10 cellular contexts compared by ENCODE assay signal in genomic region chr9:100222674-100223073, GRCh38.
DNase-seq lines count a peak whose midpoint lies in the region; ATAC-seq and TF ChIP-seq lines count a peak whose summit lies in the region.
"Had no signal": no experiment of that assay in that cellular context is flagged by ENCODE, and none has a peak within 500 bp of the region (broad histone marks: within the 10 kb centered on the region; RNA-seq: fewer than 3 reads in every experiment).

No MANE protein-coding gene starts in this region.

- H2BK20ac ChIP-seq in IMR-90 (ENCODE audit: low read depth, low read length) = no peak overlapping the region

- no CpG with 5 or more reads among the region's 2 CpGs for WGBS in IMR-90 (ENCODE audit: extremely low coverage in 2 of 2, insufficient read length in 1 of 2), 2 experiments
- WGBS in right lobe of liver (ENCODE audit: insufficient coverage, low coverage, low lambda C conversion rate, missing lambda C conversion rate) = 2% methylated on average over 2 of the region's 2 CpGs

- no peak overlapping the region for H4K5ac ChIP-seq in IMR-90 (ENCODE audit: low read depth, low read length)

- H2BK120ac ChIP-seq in IMR-90 (ENCODE audit: low read depth, low read length) = no peak overlapping the region

- no peak overlapping the region for H2AK9ac ChIP-seq in IMR-90 (replicated peaks; ENCODE audit: low read depth, low read length, poor library complexity)

- H3K23ac ChIP-seq in IMR-90 (ENCODE audit: low read depth, low read length) = no peak overlapping the region

- peak; percentile 53 for DNase-seq in IMR-90
- no peak for DNase-seq in ascending aorta (ENCODE audit: low spot score in 2 of 2)
- DNase-seq in right lobe of liver = no peak
- no peak for DNase-seq in sciatic nerve (ENCODE audit: low spot score)
- DNase-seq in NK-92 (lab: John Stamatoyannopoulos, UW; ENCODE audit: unreplicated experiment) = no peak

- H3K18ac ChIP-seq in IMR-90 (ENCODE audit: low read depth, low read length) = no peak overlapping the region

- no peak overlapping the region for H4K91ac ChIP-seq in IMR-90 (ENCODE audit: insufficient read depth, low read depth, low read length)

- no peaks in the 10 kb centered on the region; a peak in 1 of 4 replicates for H3K79me1 ChIP-seq in IMR-90 (ENCODE audit: low read depth in 1 of 2, low read length in 2 of 2)

- H3K36me3 ChIP-seq in IMR-90 (ENCODE audit: control insufficient read depth, insufficient read depth, low read length) (peaks cover 2% of the 10 kb centered on the region; the same call in 1 of the 2 replicates), ascending aorta (peaks cover 0 to 4% of the 10 kb centered on the region in 2 donors), right lobe of liver (peaks cover 0 to 6% (median 3%) of the 10 kb centered on the region in 4 donors)
- H3K36me3 ChIP-seq: vagina had no signal

- H3K9ac ChIP-seq in IMR-90 (ENCODE audit: low read depth, low read length) = no peak overlapping the region

- no TSS peak for BruUV-seq in IMR-90 (replicated peaks; lab: Mats Ljungman, UMichigan)

- H3K9me1 ChIP-seq in IMR-90 (ENCODE audit: insufficient read depth, low read length) = no peaks in the 10 kb centered on the region

- no peak overlapping the region for H4K8ac ChIP-seq in IMR-90 (ENCODE audit: low read depth in 2 of 2, low read length in 2 of 2)

- H3K4me3 ChIP-seq in IMR-90 (ENCODE audit: insufficient read depth, low read depth, low read length) = no peak overlapping the region
- no peak overlapping the region for H3K4me3 ChIP-seq in ascending aorta
- H3K4me3 ChIP-seq in right lobe of liver = no peak overlapping the region
- H3K4me3 ChIP-seq: vagina had no signal

- no peak overlapping the region for H3K4me2 ChIP-seq in IMR-90 (ENCODE audit: low read depth, low read length)

- TF ChIP-seq POLR2A in IMR-90 (IDR thresholded peaks at IDR 0.05; ENCODE audit: low read depth, low read length) (no peak), right lobe of liver (IDR thresholded peaks at IDR 0.05) (no peak)

- H2BK5ac ChIP-seq in IMR-90 (ENCODE audit: low read depth, low read length, poor library complexity, severe bottlenecking) = no peak overlapping the region

- no peak overlapping the region for H3K14ac ChIP-seq in IMR-90 (replicated peaks; ENCODE audit: low read depth, low read length)

- dilution Hi-C loops in IMR-90 (cut with HindIII; ENCODE audit: low sequenced_read_pairs, unreplicated experiment) = no loop called here

- H3K27me3 ChIP-seq in IMR-90 (ENCODE audit: control insufficient read depth, insufficient read depth, low read length) (no peaks in the 10 kb centered on the region), ascending aorta (no peaks in the 10 kb centered on the region), right lobe of liver (no peaks in the 10 kb centered on the region)
- H3K27me3 ChIP-seq: neutrophil, vagina had no signal

- H2AFZ ChIP-seq in IMR-90 (replicated peaks; ENCODE audit: low read length, poor library complexity) = no peak overlapping the region

- POLR2A ChIA-PET in IMR-90 (lab: Charles Lee; ENCODE audit: unreplicated experiment) = no interaction called here

- H3K4ac ChIP-seq in IMR-90 (ENCODE audit: low read depth, low read length) = no peak overlapping the region

- in situ Hi-C loops in IMR-90 (cut with MboI; ENCODE audit: low sequenced_read_pairs) = loop anchor here (10.0 to 25.0 kb wide), 3 partner anchors 198 to 960 kb away; partner anchors contain the start of gene NR4A3

- H3K27ac ChIP-seq in C4-2B (no peak overlapping the region), IMR-90 (ENCODE audit: insufficient read depth, low read length) (no peak overlapping the region), ascending aorta (no peak overlapping the region), right lobe of liver (no peak overlapping the region)
- H3K27ac ChIP-seq: neutrophil, vagina had no signal

- peak; percentile 64 for TF ChIP-seq RAD21 in IMR-90 (IDR thresholded peaks at IDR 0.05; ENCODE audit: low read length)

- H3K9me3 ChIP-seq in IMR-90 (ENCODE audit: control insufficient read depth, insufficient read depth, low read length) (no peaks in the 10 kb centered on the region), ascending aorta (no peaks in the 10 kb centered on the region), right lobe of liver (no peaks in the 10 kb centered on the region)
- H3K9me3 ChIP-seq: neutrophil, vagina had no signal

- H2AK5ac ChIP-seq in IMR-90 (ENCODE audit: low read depth, low read length) = no peak overlapping the region

- 0 out of 2 replicates have a peak, but pooled peaks have one; percentile 27 for ATAC-seq in IMR-90 (ENCODE audit: low read depth)
- ATAC-seq in right lobe of liver = no peak
- ATAC-seq in HG03135 (IDR thresholded peaks at IDR 0.05; ENCODE audit: unreplicated experiment) = no peak
- ATAC-seq in HG03469 (IDR thresholded peaks at IDR 0.05; ENCODE audit: unreplicated experiment) = no peak
- ATAC-seq in sciatic nerve = no peak

- H3K4me1 ChIP-seq in IMR-90 (ENCODE audit: control insufficient read depth, insufficient read depth, low read length) (peaks cover 2% of the 10 kb centered on the region), ascending aorta (no peaks in the 10 kb centered on the region), right lobe of liver (no peaks in the 10 kb centered on the region)
- H3K4me1 ChIP-seq: vagina had no signal

- no peaks in the 10 kb centered on the region for H4K20me1 ChIP-seq in IMR-90 (ENCODE audit: insufficient read depth, low read length)

- CTCF ChIA-PET in IMR-90 (lab: Yijun Ruan, JAX) = interaction anchor here (0.5 to 1.0 kb wide), 9 partner anchors 12 to 1326 kb away, joined by 3 to 6 read pairs (median 4); no protein-coding TSS in a partner anchor

- no peak overlapping the region for H2BK15ac ChIP-seq in IMR-90 (ENCODE audit: low read depth, low read length)

- peak; percentile 73 for TF ChIP-seq CTCF in C4-2B (conservative IDR thresholded peaks at IDR 0.05)
- TF ChIP-seq CTCF in IMR-90 (conservative IDR thresholded peaks at IDR 0.05; ENCODE audit: low read depth, low read length) = peak; percentile 61
- peak in 2 of 3 experiments; percentile 14 to 44 for TF ChIP-seq CTCF in ascending aorta (IDR thresholded peaks at IDR 0.05)
- peak in 3 of 4 donors; percentile 26 to 33 (median 27) for TF ChIP-seq CTCF in right lobe of liver (IDR thresholded peaks at IDR 0.05)

- intact Hi-C loops in IMR-90 (cut with micrococcal nuclease) (loop anchor here (1.0 to 5.0 kb wide), 7 partner anchors 100 to 955 kb away; partner anchors contain the start of gene NR4A3), ascending aorta (cut with DNase I) (no loop called here), right lobe of liver (cut with DNase I) (loop anchor here in 1 of 2 donors (10.0 kb wide), 1 partner anchor 198 kb away; no protein-coding TSS in a partner anchor), sciatic nerve (cut with DNase I) (no loop called here)

- no peak overlapping the region for H3K56ac ChIP-seq in IMR-90 (ENCODE audit: extremely low read depth, insufficient read depth, low read length)

TF ChIP-seq in IMR-90, 13 proteins besides CTCF, POLR2A, EP300 and RAD21:
- no peak for TF ChIP-seq RFX5 (IDR thresholded peaks at IDR 0.05; ENCODE audit: low read depth, low read length)
- peak; percentile 59 for TF ChIP-seq SMC3 (IDR thresholded peaks at IDR 0.05; ENCODE audit: low read depth, low read length)
